ENCODE assay signal across 13 cellular contexts in the genomic region with DNA sequence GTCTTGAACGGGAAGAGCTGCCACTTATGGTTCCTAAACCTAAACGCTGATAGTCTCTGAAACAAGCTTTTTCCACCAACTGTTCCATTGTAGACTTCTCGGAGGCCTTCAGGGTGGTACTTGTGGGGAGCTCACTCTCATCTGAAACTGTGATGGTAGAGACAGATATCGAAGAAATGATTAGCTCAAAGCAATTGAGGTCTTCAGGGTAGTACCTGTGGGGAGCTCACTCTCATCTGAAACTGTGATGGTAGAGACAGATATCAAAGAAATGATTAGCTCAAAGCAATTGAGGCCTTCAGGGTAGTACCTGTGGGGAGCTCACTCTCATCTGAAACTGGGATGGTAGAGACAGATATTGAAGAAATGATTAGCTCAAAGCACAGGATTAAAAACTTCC.
A peak's percentile ranks its signal among the peaks of the same experiment; 100 is the strongest.
DNase-seq lines count a peak whose midpoint lies in the region; ATAC-seq and TF ChIP-seq lines count a peak whose summit lies in the region.
"Had no signal": no experiment of that assay in that cellular context is flagged by ENCODE, and none has a peak within 500 bp of the region (broad histone marks: within the 10 kb centered on the region; RNA-seq: fewer than 3 reads in every experiment).

No MANE protein-coding gene starts in this region.

- H3K36me3 ChIP-seq in smooth muscle cell (ENCODE audit: low read depth): peaks cover 13% of the 10 kb centered on the region

- no peak for TF ChIP-seq CTCF in activated CD8-positive, alpha-beta T cell treated with anti-CD3 and anti-CD28 coated beads for 36 hours (IDR thresholded peaks at IDR 0.05)
- TF ChIP-seq CTCF in smooth muscle cell (IDR thresholded peaks at IDR 0.05; ENCODE audit: borderline replicate concordance, insufficient read depth, poor library complexity, severe bottlenecking): no peak

- peak overlapping the region; percentile 6 for H3K4me3 Mint-ChIP-seq in activated T-cell treated with anti-CD3 and anti-CD28 coated beads, Interleukin-2, amount 50 U/mL, for 24 hours
- no peak overlapping the region for H3K4me3 Mint-ChIP-seq in activated CD8-positive, alpha-beta T cell treated with anti-CD3 and anti-CD28 coated beads for 36 hours

- H3K27ac ChIP-seq in smooth muscle cell (ENCODE audit: low read depth): peak overlapping the region; percentile 73
- H3K27ac ChIP-seq: tibial artery had no signal

- no peaks in the 10 kb centered on the region for H4K20me1 ChIP-seq in smooth muscle cell (ENCODE audit: low read depth)

- peak; percentile 29 for ATAC-seq in HG03064 (IDR thresholded peaks at IDR 0.05; ENCODE audit: low read depth, unreplicated experiment)
- peak; percentile 51 for ATAC-seq in activated CD8-positive, alpha-beta T cell treated with anti-CD3 and anti-CD28 coated beads for 36 hours
- ATAC-seq: sciatic nerve had no signal

- H3K27me3 ChIP-seq in smooth muscle cell (ENCODE audit: low read depth): no peaks in the 10 kb centered on the region
- H3K27me3 ChIP-seq: tibial artery had no signal

- no peaks in the 10 kb centered on the region for H3K9me3 Mint-ChIP-seq in activated T-cell treated with anti-CD3 and anti-CD28 coated beads, Interleukin-2, amount 50 U/mL, for 24 hours
- peaks cover 3% of the 10 kb centered on the region for H3K9me3 Mint-ChIP-seq in activated CD8-positive, alpha-beta T cell treated with anti-CD3 and anti-CD28 coated beads for 36 hours

- no peak overlapping the region for H3K4me3 ChIP-seq in smooth muscle cell
- H3K4me3 ChIP-seq: tibial artery had no signal

- peaks cover 46% of the 10 kb centered on the region for H3K4me1 Mint-ChIP-seq in activated T-cell treated with anti-CD3 and anti-CD28 coated beads, Interleukin-2, amount 50 U/mL, for 24 hours (ENCODE audit: low read depth)
- H3K4me1 Mint-ChIP-seq in activated CD8-positive, alpha-beta T cell treated with anti-CD3 and anti-CD28 coated beads for 36 hours (ENCODE audit: low read depth): peaks cover 41% of the 10 kb centered on the region

- no peaks in the 10 kb centered on the region for H3K4me1 ChIP-seq in smooth muscle cell (ENCODE audit: low read depth)
- H3K4me1 ChIP-seq: tibial artery had no signal

- 80% methylated on average over 4 of the region's 4 CpGs for WGBS in smooth muscle cell (ENCODE audit: low lambda C conversion rate)

- H3F3A ChIP-seq in smooth muscle cell (ENCODE audit: low read depth): peaks cover 8% of the 10 kb centered on the region

- peak overlapping the region; percentile 58 for H3K27ac Mint-ChIP-seq in activated T-cell treated with anti-CD3 and anti-CD28 coated beads, Interleukin-2, amount 50 U/mL, for 24 hours
- H3K27ac Mint-ChIP-seq in activated CD8-positive, alpha-beta T cell treated with anti-CD3 and anti-CD28 coated beads for 36 hours: peak overlapping the region; percentile 83

- DNase-seq in activated T-cell treated with anti-CD3 and anti-CD28 coated beads, Interleukin-2, amount 50 U/mL, for 24 hours: no peak
- no peak for DNase-seq in activated T-cell treated with anti-CD3 and anti-CD28 coated beads, Interleukin-2, amount 50 U/mL, for 1 hour
- no peak for DNase-seq in activated CD8-positive, alpha-beta T cell treated with anti-CD3 and anti-CD28 coated beads for 36 hours
- DNase-seq in smooth muscle cell (lab: John Stamatoyannopoulos, UW; ENCODE audit: unreplicated experiment): no peak
- no peak for DNase-seq in amygdala (lab: John Stamatoyannopoulos, UW)
- no peak for DNase-seq in HEK293T (ENCODE audit: extremely low spot score)
- DNase-seq in activated effector memory CD4-positive, alpha-beta T cell treated with anti-CD3 and anti-CD28 coated beads, Interleukin-2, amount 50 U/mL, for 16 hours: no peak
- DNase-seq: activated CD4-positive, CD25-positive, alpha-beta regulatory T cell; DMS53; SHP77; tibial artery had no signal

- no peaks in the 10 kb centered on the region for H3K27me3 Mint-ChIP-seq in activated T-cell treated with anti-CD3 and anti-CD28 coated beads, Interleukin-2, amount 50 U/mL, for 24 hours
- H3K27me3 Mint-ChIP-seq in activated CD8-positive, alpha-beta T cell treated with anti-CD3 and anti-CD28 coated beads for 36 hours: no peaks in the 10 kb centered on the region

- H3K4me2 ChIP-seq in smooth muscle cell: peak overlapping the region; percentile 34

- H3K9ac ChIP-seq in smooth muscle cell (ENCODE audit: low read depth): no peak overlapping the region

- POLR2A ChIA-PET in activated CD8-positive, alpha-beta T cell treated with anti-CD3 and anti-CD28 coated beads for 36 hours (lab: Charles Lee): no interaction called here
- POLR2A ChIA-PET in HEK293T (lab: Yijun Ruan, JAX): no interaction called here

- no peak overlapping the region for H2AFZ ChIP-seq in smooth muscle cell (ENCODE audit: low read depth)

- intact Hi-C loops in activated CD8-positive, alpha-beta T cell treated with anti-CD3 and anti-CD28 coated beads for 36 hours (cut with micrococcal nuclease): no loop called here

- no peaks in the 10 kb centered on the region for H3K79me2 ChIP-seq in smooth muscle cell (ENCODE audit: low read depth)

- H3K36me3 Mint-ChIP-seq in activated T-cell treated with anti-CD3 and anti-CD28 coated beads, Interleukin-2, amount 50 U/mL, for 24 hours (ENCODE audit: low read depth): peaks cover 23% of the 10 kb centered on the region
- peaks cover 29% of the 10 kb centered on the region for H3K36me3 Mint-ChIP-seq in activated CD8-positive, alpha-beta T cell treated with anti-CD3 and anti-CD28 coated beads for 36 hours (ENCODE audit: low read depth)

- no peaks in the 10 kb centered on the region for H3K9me3 ChIP-seq in smooth muscle cell (replicated peaks; ENCODE audit: low read depth)
- H3K9me3 ChIP-seq: tibial artery had no signal

- CTCF ChIA-PET in activated CD8-positive, alpha-beta T cell treated with anti-CD3 and anti-CD28 coated beads for 36 hours (lab: Charles Lee): interaction anchor here (0.7 to 0.9 kb wide), 3 partner anchors 23 to 464 kb away, joined by 3 read pairs; no protein-coding TSS in a partner anchor
- CTCF ChIA-PET in HEK293T (lab: Yijun Ruan, JAX): no interaction called here

TF ChIP-seq in HEK293T, 16 proteins besides CTCF, POLR2A, EP300 and RAD21:
- TF ChIP-seq CTBP1 (IDR thresholded peaks at IDR 0.05; ENCODE audit: borderline replicate concordance) (no peak), FOXK2 (IDR thresholded peaks at IDR 0.05) (no peak), SUZ12 (IDR thresholded peaks at IDR 0.05) (no peak), HDGF (IDR thresholded peaks at IDR 0.05; ENCODE audit: borderline replicate concordance) (no peak), ZNF384 (IDR thresholded peaks at IDR 0.05) (no peak)
